Comparison of ENCODE assay signal across 1 cellular context in the genomic region with DNA sequence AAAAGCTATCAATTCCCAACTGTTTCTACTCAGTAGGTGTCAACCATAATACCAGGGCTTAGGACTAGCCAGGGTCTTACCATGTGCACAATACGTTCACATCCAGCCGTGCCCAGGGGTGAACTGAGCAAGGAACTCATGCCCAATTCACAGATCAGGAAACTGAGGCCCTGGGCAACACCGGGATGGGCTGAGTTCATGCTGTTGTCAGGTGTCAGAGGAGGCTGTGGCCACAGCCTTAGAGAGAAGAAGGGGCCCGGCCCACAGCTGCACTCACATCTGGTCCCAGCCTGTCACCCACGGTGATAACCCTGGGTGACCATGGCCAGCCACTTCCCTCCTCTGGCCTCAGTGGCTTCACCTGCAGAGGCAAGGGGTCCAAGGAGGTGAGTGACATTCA.
TF ChIP-seq lines count a peak whose summit lies in the region.

No MANE protein-coding gene starts in this region.

TF ChIP-seq in WTC11, 78 proteins besides CTCF, POLR2A, EP300 and RAD21 (continued from another document):
- TF ChIP-seq, protein P1, sequence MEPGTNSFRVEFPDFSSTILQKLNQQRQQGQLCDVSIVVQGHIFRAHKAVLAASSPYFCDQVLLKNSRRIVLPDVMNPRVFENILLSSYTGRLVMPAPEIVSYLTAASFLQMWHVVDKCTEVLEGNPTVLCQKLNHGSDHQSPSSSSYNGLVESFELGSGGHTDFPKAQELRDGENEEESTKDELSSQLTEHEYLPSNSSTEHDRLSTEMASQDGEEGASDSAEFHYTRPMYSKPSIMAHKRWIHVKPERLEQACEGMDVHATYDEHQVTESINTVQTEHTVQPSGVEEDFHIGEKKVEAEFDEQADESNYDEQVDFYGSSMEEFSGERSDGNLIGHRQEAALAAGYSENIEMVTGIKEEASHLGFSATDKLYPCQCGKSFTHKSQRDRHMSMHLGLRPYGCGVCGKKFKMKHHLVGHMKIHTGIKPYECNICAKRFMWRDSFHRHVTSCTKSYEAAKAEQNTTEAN (CRISPR knock-in tag; IDR thresholded peaks at IDR 0.05): no peak
- TF ChIP-seq EMX1 (CRISPR knock-in tag; IDR thresholded peaks at IDR 0.05) (no peak), NR1H2 (CRISPR knock-in tag; IDR thresholded peaks at IDR 0.05) (no peak), OVOL2 (CRISPR knock-in tag; IDR thresholded peaks at IDR 0.05; ENCODE audit: borderline replicate concordance) (no peak), RORB (CRISPR knock-in tag; IDR thresholded peaks at IDR 0.05) (no peak), TEAD4 (CRISPR knock-in tag; IDR thresholded peaks at IDR 0.05) (no peak), USF1 (CRISPR knock-in tag; IDR thresholded peaks at IDR 0.05) (no peak), FOXJ3 (CRISPR knock-in tag; IDR thresholded peaks at IDR 0.05; ENCODE audit: borderline replicate concordance) (no peak), ZNF281 (CRISPR knock-in tag; IDR thresholded peaks at IDR 0.05) (no peak)
